Comparison of ENCODE assay signal across 20 cellular contexts in genomic region chr10:61257956-61258496, GRCh38.
A peak's percentile ranks its signal among the peaks of the same experiment; 100 is the strongest.
DNase-seq lines count a peak whose midpoint lies in the region; ATAC-seq and TF ChIP-seq lines count a peak whose summit lies in the region.
"Had no signal": no experiment of that assay in that cellular context is flagged by ENCODE, and none has a peak within 500 bp of the region (broad histone marks: within the 10 kb centered on the region; RNA-seq: fewer than 3 reads in every experiment).

No MANE protein-coding gene starts in this region.

- H3K4me1 Mint-ChIP-seq in T-helper 2 cell treated with Interferon-gamma antibody and Interleukin-4, amounts not matched to agents 5 μg/mL and 100 μg/mL, for 36 hours (ENCODE audit: low read depth) = no peaks in the 10 kb centered on the region
- H3K4me1 Mint-ChIP-seq: CD4-positive, alpha-beta memory T cell had no signal

- no peak overlapping the region for H3K18ac ChIP-seq in mesenchymal stem cell (ENCODE audit: low read depth in 1 of 2, low read length in 2 of 2)

- H2BK15ac ChIP-seq in mesenchymal stem cell (ENCODE audit: low read depth, poor library complexity, severe bottlenecking) = no peak overlapping the region

- H3K9me3 Mint-ChIP-seq in T-helper 2 cell treated with Interferon-gamma antibody and Interleukin-4, amounts not matched to agents 5 μg/mL and 100 μg/mL, for 36 hours = no peaks in the 10 kb centered on the region

- H3K36me3 Mint-ChIP-seq in T-helper 2 cell treated with Interferon-gamma antibody and Interleukin-4, amounts not matched to agents 5 μg/mL and 100 μg/mL, for 36 hours (ENCODE audit: low read depth) = no peaks in the 10 kb centered on the region

- CTCF ChIA-PET in PC-3 (lab: Charles Lee) = interaction anchor here (0.6 kb wide), 1 partner anchor 16 kb away, joined by 3 read pairs; no protein-coding TSS in a partner anchor

- no peak overlapping the region for H2BK12ac ChIP-seq in mesenchymal stem cell (ENCODE audit: low read length in 2 of 2)

- H2BK120ac ChIP-seq in mesenchymal stem cell (ENCODE audit: low read depth, low read length) = no peak overlapping the region

- H3K4me3 ChIP-seq in PC-3 (ENCODE audit: low read length) (no peak overlapping the region), mesenchymal stem cell (ENCODE audit: insufficient read depth in 1 of 2, low read depth in 1 of 2, low read length in 2 of 2) (no peak overlapping the region), thyroid gland (replicated peaks in 1 of 3) (no peak overlapping the region)
- H3K4me3 ChIP-seq: A549; BLaER1 treated with 17β-estradiol and CSF1 and Interleukin-3, amounts not matched to agents 10 nM and 100 nM had no signal

- H3K9me2 ChIP-seq in PC-3 (replicated peaks; ENCODE audit: low read length) = no peaks in the 10 kb centered on the region

- no peak overlapping the region for H2AFZ ChIP-seq in PC-3 (ENCODE audit: low read length)
- H2AFZ ChIP-seq in mesenchymal stem cell (ENCODE audit: low read depth, low read length) = no peak overlapping the region

- H3K27me3 ChIP-seq in PC-3 (ENCODE audit: low read length) (no peaks in the 10 kb centered on the region), mesenchymal stem cell (ENCODE audit: control insufficient read depth in 1 of 2, insufficient read depth in 1 of 2, low read length in 2 of 2) (no peaks in the 10 kb centered on the region), thyroid gland (no peaks in the 10 kb centered on the region)
- H3K27me3 ChIP-seq: BLaER1 treated with 17β-estradiol and CSF1 and Interleukin-3, amounts not matched to agents 10 nM and 100 nM had no signal

- H3K4me1 ChIP-seq in PC-3 (ENCODE audit: insufficient read depth, low read length) = peaks cover 24% of the 10 kb centered on the region
- no peaks in the 10 kb centered on the region for H3K4me1 ChIP-seq in mesenchymal stem cell (ENCODE audit: control insufficient read depth, insufficient read depth, low read depth, low read length)
- H3K4me1 ChIP-seq in thyroid gland = no peaks in the 10 kb centered on the region
- H3K4me1 ChIP-seq: BLaER1 treated with 17β-estradiol and CSF1 and Interleukin-3, amounts not matched to agents 10 nM and 100 nM; Caco-2 had no signal

- TF ChIP-seq POLR2A in thyroid gland (IDR thresholded peaks at IDR 0.05) = no peak

- H3K9ac ChIP-seq in PC-3 (ENCODE audit: low read length) = no peak overlapping the region
- no peak overlapping the region for H3K9ac ChIP-seq in mesenchymal stem cell (ENCODE audit: low read length)
- H3K9ac ChIP-seq: BLaER1 treated with 17β-estradiol and CSF1 and Interleukin-3, amounts not matched to agents 10 nM and 100 nM had no signal

- H3K27ac Mint-ChIP-seq in T-helper 2 cell treated with Interferon-gamma antibody and Interleukin-4, amounts not matched to agents 5 μg/mL and 100 μg/mL, for 36 hours = no peak overlapping the region
- H3K27ac Mint-ChIP-seq: CD4-positive, alpha-beta memory T cell had no signal

- peak; percentile 64 for ATAC-seq in PC-3
- no peak for ATAC-seq in Right ventricle myocardium superior (ENCODE audit: poor library complexity)
- ATAC-seq: A549, Panc1, SK-N-SH treated with all-trans-retinoic acid at 6 μM for 48 hours had no signal

- H3K79me1 ChIP-seq in mesenchymal stem cell (replicated peaks; ENCODE audit: low read length, poor library complexity, severe bottlenecking) = no peaks in the 10 kb centered on the region

- H4K20me1 ChIP-seq in PC-3 (ENCODE audit: low read length) = no peaks in the 10 kb centered on the region
- H4K20me1 ChIP-seq: BLaER1 treated with 17β-estradiol and CSF1 and Interleukin-3, amounts not matched to agents 10 nM and 100 nM had no signal

- H3K14ac ChIP-seq in mesenchymal stem cell (ENCODE audit: low read length in 2 of 2) = no peak overlapping the region

- no TSS peak for BruUV-seq in PC-3 (replicated peaks; lab: Mats Ljungman, UMichigan)

- H3K9me3 ChIP-seq in PC-3 (ENCODE audit: low read length) (no peaks in the 10 kb centered on the region), mesenchymal stem cell (ENCODE audit: control insufficient read depth, low read length) (peaks cover 13% of the 10 kb centered on the region), thyroid gland (no peaks in the 10 kb centered on the region)
- H3K9me3 ChIP-seq: Caco-2 had no signal

- no peak overlapping the region for H2BK5ac ChIP-seq in mesenchymal stem cell (ENCODE audit: low read depth, low read length, poor library complexity, severe bottlenecking)

- H3K79me2 ChIP-seq in PC-3 (ENCODE audit: low read length) = no peaks in the 10 kb centered on the region

- no peak overlapping the region for H2AK5ac ChIP-seq in mesenchymal stem cell (ENCODE audit: low read length, severe bottlenecking)

- H3K27me3 Mint-ChIP-seq in T-helper 2 cell treated with Interferon-gamma antibody and Interleukin-4, amounts not matched to agents 5 μg/mL and 100 μg/mL, for 36 hours (ENCODE audit: low read depth) = peaks cover 8% of the 10 kb centered on the region

- no peak overlapping the region for H3K23ac ChIP-seq in mesenchymal stem cell (ENCODE audit: low read length in 2 of 2)

- H4K91ac ChIP-seq in mesenchymal stem cell (ENCODE audit: low read length) = no peak overlapping the region

- H3F3A ChIP-seq in PC-3 (ENCODE audit: low read length, unreplicated experiment) = no peaks in the 10 kb centered on the region

- intact Hi-C loops in PC-3 (cut with micrococcal nuclease) (no loop called here), thyroid gland (cut with DNase I) (no loop called here), Right ventricle myocardium superior (cut with DNase I) (no loop called here)

- no peak overlapping the region for H3K4me3 Mint-ChIP-seq in T-helper 2 cell treated with Interferon-gamma antibody and Interleukin-4, amounts not matched to agents 5 μg/mL and 100 μg/mL, for 36 hours
- H3K4me3 Mint-ChIP-seq: CD4-positive, alpha-beta memory T cell had no signal

- no peak overlapping the region for H3K4ac ChIP-seq in mesenchymal stem cell (ENCODE audit: low read depth in 1 of 2, low read length in 2 of 2)

- H3K36me3 ChIP-seq in PC-3 (ENCODE audit: low read depth, low read length) (no peaks in the 10 kb centered on the region), mesenchymal stem cell (ENCODE audit: control insufficient read depth in 1 of 2, insufficient read depth in 2 of 2, low read depth in 1 of 2, low read length in 2 of 2) (peaks cover 0 to 2% of the 10 kb centered on the region in 2 experiments), thyroid gland (no peaks in the 10 kb centered on the region)
- H3K36me3 ChIP-seq: BLaER1 treated with 17β-estradiol and CSF1 and Interleukin-3, amounts not matched to agents 10 nM and 100 nM had no signal

- POLR2A ChIA-PET in PC-3 (lab: Charles Lee; ENCODE audit: unreplicated experiment) = interaction anchor here (0.6 kb wide), 2 partner anchors 110 to 500 kb away, joined by 3 read pairs; no protein-coding TSS in a partner anchor

- no peak overlapping the region for H3K4me2 ChIP-seq in PC-3 (ENCODE audit: low read length)
- H3K4me2 ChIP-seq in mesenchymal stem cell (ENCODE audit: low read length, poor library complexity, severe bottlenecking) = no peak overlapping the region
- H3K4me2 ChIP-seq: A549; BLaER1 treated with 17β-estradiol and CSF1 and Interleukin-3, amounts not matched to agents 10 nM and 100 nM had no signal

- peak; percentile 10 for DNase-seq in EL
- DNase-seq in PC-3 = peak; percentile 79
- peak; percentile 31 for DNase-seq in fibroblast of gingiva (ENCODE audit: low read depth)
- DNase-seq in mesenchymal stem cell = peak; percentile 53
- no peak for DNase-seq in T-helper 2 cell treated with Interferon-gamma antibody and Interleukin-4, amounts not matched to agents 5 μg/mL and 100 μg/mL, for 36 hours (ENCODE audit: low spot score)
- no peak for DNase-seq in thyroid gland
- DNase-seq in Right ventricle myocardium superior = no peak
- no peak for DNase-seq in activated CD8-positive, alpha-beta memory T cell treated with anti-CD3 and anti-CD28 coated beads, Interleukin-2, amount 50 U/mL, for 48 hours
- DNase-seq: Caco-2; CD4-positive, alpha-beta memory T cell; DND-41; Kasumi-1; NCI-H1048; NCI-H1417 treated with DMSO at 0.1 percent for 48 hours; NCI-H187; NCI-H446 treated with DMSO at 0.1 percent for 48 hours had no signal

- TF ChIP-seq CTCF in PC-3 (conservative IDR thresholded peaks at IDR 0.05; ENCODE audit: low read depth, low read length) = no peak
- no peak for TF ChIP-seq CTCF in thyroid gland (IDR thresholded peaks at IDR 0.05)

- no peak overlapping the region for H3K27ac ChIP-seq in PC-3 (ENCODE audit: low read length)
- no peak overlapping the region for H3K27ac ChIP-seq in mesenchymal stem cell (ENCODE audit: low read length, poor library complexity, severe bottlenecking)
- no peak overlapping the region for H3K27ac ChIP-seq in thyroid gland
- H3K27ac ChIP-seq: A549; BLaER1 treated with 17β-estradiol and CSF1 and Interleukin-3, amounts not matched to agents 10 nM and 100 nM had no signal

- no peak overlapping the region for H4K8ac ChIP-seq in mesenchymal stem cell (ENCODE audit: low read length)

Comparison
In these comparisons a context has a peak if more than half of its experiments do, and no peak if none do; other contexts are left out.
1. DNase-seq: peak in EL (single experiment), PC-3 (single experiment), fibroblast of gingiva (single experiment) and mesenchymal stem cell (single experiment); none in T-helper 2 cell treated with Interferon-gamma antibody and Interleukin-4, amounts not matched to agents 5 μg/mL and 100 μg/mL, for 36 hours (single experiment), thyroid gland (0 of 2), Right ventricle myocardium superior (single experiment) and activated CD8-positive, alpha-beta memory T cell treated with anti-CD3 and anti-CD28 coated beads, Interleukin-2, amount 50 U/mL, for 48 hours (single experiment).